Comparison of ENCODE assay signal across 12 cellular contexts in the genomic region with DNA sequence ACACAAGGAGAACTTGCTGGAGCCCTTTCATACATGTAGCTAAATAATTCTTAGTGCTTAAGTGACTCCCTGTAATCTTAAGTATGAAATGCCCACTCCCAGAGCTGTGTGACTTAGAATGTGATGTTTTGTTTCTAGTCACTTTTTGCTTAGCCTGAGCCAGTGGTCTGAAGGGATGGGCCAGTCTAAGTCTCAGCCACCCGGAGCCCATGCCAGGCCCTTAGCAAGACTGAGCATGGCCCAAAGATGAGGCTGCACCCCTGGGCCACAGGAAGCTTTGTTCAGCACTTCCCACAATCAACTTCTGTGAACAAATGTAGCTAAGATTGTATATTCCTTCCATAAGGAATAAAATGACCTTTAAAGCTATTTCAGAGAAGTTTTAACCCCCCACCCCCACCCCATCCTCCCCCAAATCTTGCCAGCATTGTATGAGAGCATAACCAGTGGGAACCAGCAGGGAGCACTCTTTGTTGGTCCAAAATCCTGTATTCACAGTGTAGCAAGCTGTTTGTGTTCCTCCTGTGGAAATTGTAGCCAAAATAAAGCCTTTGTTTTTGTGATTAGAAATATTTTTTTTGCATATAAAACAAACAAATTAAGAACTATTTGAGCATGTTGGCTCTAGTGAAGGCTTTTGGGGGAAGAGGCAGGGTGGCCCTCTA.
DNase-seq lines count a peak whose midpoint lies in the region; ATAC-seq and TF ChIP-seq lines count a peak whose summit lies in the region.
"Had no signal": no experiment of that assay in that cellular context is flagged by ENCODE, and none has a peak within 500 bp of the region (broad histone marks: within the 10 kb centered on the region; RNA-seq: fewer than 3 reads in every experiment).

No MANE protein-coding gene starts in this region.

- H3K36me3 Mint-ChIP-seq in Caco-2 (ENCODE audit: insufficient read depth, unreplicated experiment), result peaks cover 95% of the 10 kb centered on the region

- no peak for TF ChIP-seq POLR2A in NB4 (IDR thresholded peaks at IDR 0.05; ENCODE audit: extremely low read depth, insufficient read length)

- CTCF ChIA-PET in Caco-2 (lab: Charles Lee), result interaction anchor here (0.6 to 1.5 kb wide), 4 partner anchors 22 to 479 kb away, joined by 4 to 11 read pairs (median 4); no protein-coding TSS in a partner anchor

- H3K9me3 Mint-ChIP-seq in Caco-2 (ENCODE audit: unreplicated experiment), result no peaks in the 10 kb centered on the region
- H3K9me3 Mint-ChIP-seq: activated T-cell treated with anti-CD3 and anti-CD28 coated beads, Interleukin-2, amount 50 U/mL, for 72 hours; stimulated activated effector memory CD8-positive, alpha-beta T cell treated with anti-CD3 and anti-CD28 coated beads, Interleukin-12 subunit alpha, Interleukin-12 subunit beta, amount 100 ng/mL, for 72 hours had no signal

- H3K36me3 ChIP-seq in Caco-2 (ENCODE audit: control insufficient read depth, insufficient read depth, low read length), result peaks cover 23% of the 10 kb centered on the region

- no peaks in the 10 kb centered on the region for H3K27me3 ChIP-seq in Caco-2 (replicated peaks; ENCODE audit: control insufficient read depth, insufficient read depth, low read length)

- H3K4me1 ChIP-seq in Caco-2, result no peaks in the 10 kb centered on the region

- POLR2A ChIA-PET in Caco-2 (lab: Charles Lee), result interaction anchor here (0.6 kb wide), 1 partner anchor 319 kb away, joined by 12 read pairs; no protein-coding TSS in a partner anchor

- H3K4me3 Mint-ChIP-seq in Caco-2 (ENCODE audit: unreplicated experiment), result no peak overlapping the region
- H3K4me3 Mint-ChIP-seq: activated T-cell treated with anti-CD3 and anti-CD28 coated beads, Interleukin-2, amount 50 U/mL, for 72 hours; stimulated activated effector memory CD8-positive, alpha-beta T cell treated with anti-CD3 and anti-CD28 coated beads, Interleukin-12 subunit alpha, Interleukin-12 subunit beta, amount 100 ng/mL, for 72 hours had no signal

- H3K9me3 ChIP-seq in Caco-2, result no peaks in the 10 kb centered on the region

- no TSS peak for BruUV-seq in Caco-2 (replicated peaks; lab: Mats Ljungman, UMichigan)

- ATAC-seq in GM18502 (IDR thresholded peaks at IDR 0.05; ENCODE audit: poor library complexity, unreplicated experiment), result no peak
- ATAC-seq: activated T-cell treated with anti-CD3 and anti-CD28 coated beads, Interleukin-2, amount 50 U/mL, for 72 hours; stimulated activated effector memory CD8-positive, alpha-beta T cell treated with anti-CD3 and anti-CD28 coated beads, Interleukin-12 subunit alpha, Interleukin-12 subunit beta, amount 100 ng/mL, for 72 hours had no signal

- intact Hi-C loops in Caco-2 (cut with micrococcal nuclease; ENCODE audit: unreplicated experiment), result no loop called here

- H3K27me3 Mint-ChIP-seq in Caco-2 (ENCODE audit: insufficient read depth, unreplicated experiment), result no peaks in the 10 kb centered on the region

- TF ChIP-seq CTCF in Caco-2 (IDR thresholded peaks at IDR 0.05; ENCODE audit: insufficient read depth in 1 of 2, low read depth in 1 of 2, low read length in 1 of 2, severe bottlenecking in 1 of 2, unreplicated experiment in 1 of 2) (peak; percentile 12 to 49), NB4 (IDR thresholded peaks at IDR 0.05; ENCODE audit: low read depth, low read length) (peak; percentile 28), choroid plexus epithelial cell (conservative IDR thresholded peaks at IDR 0.05; ENCODE audit: low read depth, low read length) (peak; percentile 54)

- no peaks in the 10 kb centered on the region for H3K4me1 Mint-ChIP-seq in Caco-2 (ENCODE audit: low read depth, unreplicated experiment)
- H3K4me1 Mint-ChIP-seq: stimulated activated effector memory CD8-positive, alpha-beta T cell treated with anti-CD3 and anti-CD28 coated beads, Interleukin-12 subunit alpha, Interleukin-12 subunit beta, amount 100 ng/mL, for 72 hours had no signal

- H3K4me3 ChIP-seq in Caco-2 (ENCODE audit: low read depth, low read length), result no peak overlapping the region
- no peak overlapping the region for H3K4me3 ChIP-seq in NB4 (ENCODE audit: low read depth, low read length)
- H3K4me3 ChIP-seq in choroid plexus epithelial cell (ENCODE audit: low read depth, low read length), result no peak overlapping the region

- no peak for DNase-seq in Caco-2
- DNase-seq in NB4 (ENCODE audit: low read depth), result peak; percentile 34
- peak; percentile 40 for DNase-seq in choroid plexus epithelial cell (ENCODE audit: low read depth)
- peak; percentile 4 for DNase-seq in myocyte (ENCODE audit: low read depth)
- no peak for DNase-seq in stimulated activated naive CD4-positive, alpha-beta T cell treated with Interleukin-2 at 50 U/mL for 16 hours (lab: John Stamatoyannopoulos, UW)
- DNase-seq in putamen (ENCODE audit: low spot score), result no peak
- no peak for DNase-seq in stimulated activated CD4-positive, alpha-beta T cell treated with anti-CD3 and anti-CD28 coated beads, Interleukin-2, amount 100 ng/mL, for 48 hours
- DNase-seq: activated T-cell treated with anti-CD3 and anti-CD28 coated beads, Interleukin-2, amount 50 U/mL, for 72 hours; glutamatergic neuron; NCI-H1092 treated with DMSO at 0.1 percent for 48 hours had no signal

- no peak overlapping the region for H3K27ac Mint-ChIP-seq in Caco-2 (ENCODE audit: unreplicated experiment)
- H3K27ac Mint-ChIP-seq: activated T-cell treated with anti-CD3 and anti-CD28 coated beads, Interleukin-2, amount 50 U/mL, for 72 hours; stimulated activated effector memory CD8-positive, alpha-beta T cell treated with anti-CD3 and anti-CD28 coated beads, Interleukin-12 subunit alpha, Interleukin-12 subunit beta, amount 100 ng/mL, for 72 hours had no signal

Comparison
In these comparisons a context has a peak if more than half of its experiments do, and no peak if none do; other contexts are left out.
1. DNase-seq: peak in NB4 (single experiment), choroid plexus epithelial cell (single experiment) and myocyte (single experiment); none in Caco-2 (0 of 2), stimulated activated naive CD4-positive, alpha-beta T cell treated with Interleukin-2 at 50 U/mL for 16 hours (single experiment), putamen (single experiment) and stimulated activated CD4-positive, alpha-beta T cell treated with anti-CD3 and anti-CD28 coated beads, Interleukin-2, amount 100 ng/mL, for 48 hours (0 of 2).
2. Peak in every context shown above with its lines, with median percentiles within 50 percentile points of each other: CTCF ChIP-seq.